10 cellular contexts compared by ENCODE assay signal in genomic region chr4:121765368-121765705, GRCh38. TPM values are rescaled to one million over a fixed set of nuclear protein-coding genes. Genes with fewer than 3 reads are reported as not detected.
DNase-seq lines count a peak whose midpoint lies in the region; ATAC-seq and TF ChIP-seq lines count a peak whose summit lies in the region.
"Had no signal": no experiment of that assay in that cellular context is flagged by ENCODE, and none has a peak within 500 bp of the region (broad histone marks: within the 10 kb centered on the region; RNA-seq: fewer than 3 reads in every experiment).

No MANE protein-coding gene starts in this region.

- no peak for TF ChIP-seq CTCF in activated CD8-positive, alpha-beta T cell treated with anti-CD3 and anti-CD28 coated beads for 36 hours (IDR thresholded peaks at IDR 0.05)
- no peak for TF ChIP-seq CTCF in glutamatergic neuron (IDR thresholded peaks at IDR 0.05; ENCODE audit: partially characterized antibody, unreplicated experiment)
- TF ChIP-seq CTCF in MM.1S (IDR thresholded peaks at IDR 0.05; ENCODE audit: low read length), result no peak

- no peaks in the 10 kb centered on the region for H3K9me2 ChIP-seq in MM.1S (replicated peaks; ENCODE audit: insufficient read depth, low read length)

- H3K36me3 Mint-ChIP-seq in activated CD8-positive, alpha-beta T cell treated with anti-CD3 and anti-CD28 coated beads for 36 hours (ENCODE audit: low read depth), result no peaks in the 10 kb centered on the region
- no peaks in the 10 kb centered on the region for H3K36me3 Mint-ChIP-seq in glutamatergic neuron (ENCODE audit: unreplicated experiment)

- ATAC-seq in activated CD8-positive, alpha-beta T cell treated with anti-CD3 and anti-CD28 coated beads for 36 hours, result no peak

- peaks cover 63% of the 10 kb centered on the region for H3K27me3 ChIP-seq in H7 (ENCODE audit: control insufficient read depth, insufficient read depth, low read length)
- no peaks in the 10 kb centered on the region for H3K27me3 ChIP-seq in skeletal muscle satellite cell (ENCODE audit: control insufficient read depth, insufficient read depth, low read length)
- no peaks in the 10 kb centered on the region for H3K27me3 ChIP-seq in MM.1S (replicated peaks; ENCODE audit: insufficient read depth, low read length)

- no peak overlapping the region for H3K27ac Mint-ChIP-seq in activated CD8-positive, alpha-beta T cell treated with anti-CD3 and anti-CD28 coated beads for 36 hours
- peak overlapping the region; percentile 6 for H3K27ac Mint-ChIP-seq in glutamatergic neuron (ENCODE audit: unreplicated experiment)

- intact Hi-C loops in activated CD8-positive, alpha-beta T cell treated with anti-CD3 and anti-CD28 coated beads for 36 hours (cut with micrococcal nuclease), result no loop called here

- DNase-seq in H7, result no peak
- no peak for DNase-seq in activated CD8-positive, alpha-beta T cell treated with anti-CD3 and anti-CD28 coated beads for 36 hours
- DNase-seq in glutamatergic neuron, result no peak
- no peak for DNase-seq in NCI-H82 (lab: John Stamatoyannopoulos, UW)
- DNase-seq in NK-92 (lab: John Stamatoyannopoulos, UW; ENCODE audit: unreplicated experiment), result no peak
- DNase-seq in MM.1S, result no peak
- DNase-seq in DMS153 (lab: John Stamatoyannopoulos, UW), result no peak
- DNase-seq: NCI-H1105 had no signal

- H3K4me1 ChIP-seq in skeletal muscle satellite cell (ENCODE audit: control insufficient read depth, insufficient read depth, low read length) (peaks cover 11% of the 10 kb centered on the region), MM.1S (ENCODE audit: low read length) (no peaks in the 10 kb centered on the region)

- POLR2A ChIA-PET in activated CD8-positive, alpha-beta T cell treated with anti-CD3 and anti-CD28 coated beads for 36 hours (lab: Charles Lee), result no interaction called here

- H3K9me3 ChIP-seq in skeletal muscle satellite cell (replicated peaks; ENCODE audit: low read length) (no peaks in the 10 kb centered on the region), MM.1S (replicated peaks; ENCODE audit: insufficient read depth, low read length) (no peaks in the 10 kb centered on the region)

- H3K9me3 Mint-ChIP-seq in activated CD8-positive, alpha-beta T cell treated with anti-CD3 and anti-CD28 coated beads for 36 hours, result no peaks in the 10 kb centered on the region
- peaks cover 2% of the 10 kb centered on the region for H3K9me3 Mint-ChIP-seq in glutamatergic neuron (ENCODE audit: unreplicated experiment)

- H3K4me3 ChIP-seq in H7 (ENCODE audit: insufficient read depth, low read depth, low read length) (peak overlapping the region; percentile 62), skeletal muscle satellite cell (ENCODE audit: low read length) (peak overlapping the region; percentile 78), MM.1S (ENCODE audit: low read length) (no peak overlapping the region)

- no peak overlapping the region for H3K27ac ChIP-seq in MM.1S (ENCODE audit: low read length)
- H3K27ac ChIP-seq: VCaP had no signal

- CTCF ChIA-PET in activated CD8-positive, alpha-beta T cell treated with anti-CD3 and anti-CD28 coated beads for 36 hours (lab: Charles Lee), result interaction anchor here (1.1 kb wide), 1 partner anchor 20 kb away, joined by 3 read pairs; no protein-coding TSS in a partner anchor

- peaks cover 41% of the 10 kb centered on the region for H3K27me3 Mint-ChIP-seq in activated CD8-positive, alpha-beta T cell treated with anti-CD3 and anti-CD28 coated beads for 36 hours
- H3K27me3 Mint-ChIP-seq in glutamatergic neuron (ENCODE audit: unreplicated experiment), result peaks cover 20% of the 10 kb centered on the region

- H4K20me1 ChIP-seq in MM.1S (ENCODE audit: insufficient read depth, low read length), result no peaks in the 10 kb centered on the region

- no peaks in the 10 kb centered on the region for H3K79me2 ChIP-seq in MM.1S (ENCODE audit: low read length)

- H3K4me1 Mint-ChIP-seq in activated CD8-positive, alpha-beta T cell treated with anti-CD3 and anti-CD28 coated beads for 36 hours (ENCODE audit: low read depth), result peaks cover 3% of the 10 kb centered on the region
- no peaks in the 10 kb centered on the region for H3K4me1 Mint-ChIP-seq in glutamatergic neuron (ENCODE audit: low read depth, unreplicated experiment)

- H3K9ac ChIP-seq in skeletal muscle satellite cell (ENCODE audit: low read depth, low read length) (peak overlapping the region; percentile 74), MM.1S (ENCODE audit: low read length) (no peak overlapping the region)

- H3F3A ChIP-seq in MM.1S (ENCODE audit: insufficient read depth, low read length), result no peaks in the 10 kb centered on the region

- H3K4me2 ChIP-seq in skeletal muscle satellite cell (ENCODE audit: low read length) (peak overlapping the region; percentile 98), MM.1S (ENCODE audit: low read depth, low read length) (no peak overlapping the region)

- H3K36me3 ChIP-seq in H7 (replicated peaks; ENCODE audit: control insufficient read depth, insufficient read depth, low read length) (no peaks in the 10 kb centered on the region), skeletal muscle satellite cell (ENCODE audit: insufficient read depth, low read length) (no peaks in the 10 kb centered on the region), MM.1S (replicated peaks; ENCODE audit: insufficient read depth, low read length) (no peaks in the 10 kb centered on the region)

- peak overlapping the region; percentile 46 for H3K4me3 Mint-ChIP-seq in activated CD8-positive, alpha-beta T cell treated with anti-CD3 and anti-CD28 coated beads for 36 hours
- peak overlapping the region; percentile 93 for H3K4me3 Mint-ChIP-seq in glutamatergic neuron (ENCODE audit: unreplicated experiment)

- H2AFZ ChIP-seq in MM.1S (ENCODE audit: low read length), result no peak overlapping the region

RNA-seq across cellular contexts. Expression of gene SMIM43, which starts 0.4 kb away (rescaled TPM):
- total RNA-seq in H7 (2014; rRNA removed; shearing (Covaris generic)), result not detected in 2 replicates
- not detected for total RNA-seq in activated CD8-positive, alpha-beta T cell treated with anti-CD3 and anti-CD28 coated beads for 36 hours
- total RNA-seq in glutamatergic neuron (ENCODE audit: unreplicated experiment), result not detected
- not detected in 2 replicates for total RNA-seq in skeletal muscle satellite cell (2012; rRNA removed)

RNA-seq across cellular contexts. Expression of gene EXOSC9, which starts 35.8 kb away (rescaled TPM):
- total RNA-seq in H7 (2014; rRNA removed; shearing (Covaris generic)), result 56.9 and 60.8 TPM in 2 replicates
- total RNA-seq in activated CD8-positive, alpha-beta T cell treated with anti-CD3 and anti-CD28 coated beads for 36 hours, result 10 to 100 TPM; 75.8 to 76.8 TPM
- total RNA-seq in glutamatergic neuron (ENCODE audit: unreplicated experiment), result 25.4 TPM
- total RNA-seq in skeletal muscle satellite cell (2012; rRNA removed), result 37.4 and 38.3 TPM in 2 replicates

RNA-seq across cellular contexts. Expression of gene CCNA2, which starts 58.3 kb away (rescaled TPM):
- 171 and 186 TPM in 2 replicates for total RNA-seq in H7 (2014; rRNA removed; shearing (Covaris generic))
- 100 to 1,000 TPM; 102 to 105 TPM for total RNA-seq in activated CD8-positive, alpha-beta T cell treated with anti-CD3 and anti-CD28 coated beads for 36 hours
- 8.9 TPM for total RNA-seq in glutamatergic neuron (ENCODE audit: unreplicated experiment)
- total RNA-seq in skeletal muscle satellite cell (2012; rRNA removed), result 47.9 and 56.1 TPM in 2 replicates

Comparison
In these comparisons a context has a peak if more than half of its experiments do, and no peak if none do; other contexts are left out.
1. RNA of gene CCNA2, which starts 58.3 kb away (total RNA-seq): 171 to 186 TPM in H7 and 102 to 105 TPM in activated CD8-positive, alpha-beta T cell treated with anti-CD3 and anti-CD28 coated beads for 36 hours; 8.9 TPM in glutamatergic neuron (single experiment); every median in the first group is over 10 times any median in the second.